8 cellular contexts compared by ENCODE assay signal in the genomic region with DNA sequence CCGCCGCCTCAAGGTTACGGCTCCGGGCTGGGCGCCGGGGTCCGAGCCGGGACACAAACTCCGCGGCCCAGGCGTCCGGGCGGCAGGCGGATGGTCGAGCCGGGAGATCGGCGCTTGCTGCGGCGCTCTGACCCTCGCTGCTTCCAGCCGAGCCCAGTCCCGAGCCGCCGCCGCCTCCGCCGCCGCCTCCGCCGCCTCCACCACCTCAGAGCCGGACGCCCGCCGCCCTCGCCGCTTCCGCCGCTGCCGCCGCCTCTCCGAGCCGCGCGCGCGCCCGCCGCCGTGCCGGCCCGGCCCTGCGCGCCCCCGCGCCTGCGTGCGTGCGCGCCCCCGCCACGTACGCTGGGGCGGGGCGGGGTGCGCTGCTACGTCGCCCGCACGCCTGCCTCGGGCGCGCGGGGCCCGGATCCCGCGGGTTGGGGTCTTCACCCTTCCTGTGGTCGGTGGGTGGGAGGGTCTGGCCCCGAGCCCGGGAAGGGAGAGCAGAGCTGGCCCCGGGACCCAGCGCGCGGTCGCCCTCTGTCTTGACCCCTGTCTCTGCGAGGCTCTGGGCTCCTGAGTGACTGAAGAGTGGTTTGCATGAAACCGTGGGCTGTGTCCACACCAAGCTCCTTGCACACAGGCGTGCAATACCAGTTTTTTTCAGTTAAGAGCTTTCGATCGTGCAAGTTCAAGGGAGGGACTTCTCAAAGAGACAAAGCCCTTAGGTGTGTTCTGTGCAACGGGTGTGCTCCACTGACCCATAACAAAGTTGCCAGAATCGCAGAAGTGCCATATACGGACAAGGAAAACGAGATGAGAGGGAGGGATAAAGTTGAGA. TPM values are rescaled to one million over a fixed set of nuclear protein-coding genes. Genes with fewer than 3 reads are reported as not detected.
DNase-seq lines count a peak whose midpoint lies in the region; ATAC-seq and TF ChIP-seq lines count a peak whose summit lies in the region.

Gene SMURF1, minus strand, starts transcription at position 256 of the 820 bp plus-strand sequence. CDS start 328 bp downstream, outside the sequence.

- in situ Hi-C loops in astrocyte of the cerebellum (cut with HindIII; ENCODE audit: low sequenced_read_pairs) = no loop called here

- H3K36me3 Mint-ChIP-seq in T-helper 17 cell (ENCODE audit: low read depth) = no peaks in the 10 kb centered on the region

- DNase-seq in GM06990 (ENCODE audit: extremely low read depth, insufficient read length) (peak; percentile 82), GOT3 (lab: John Stamatoyannopoulos, UW) (peak; percentile 35), M059J (ENCODE audit: low read depth) (peak; percentile 47), T-helper 17 cell (peak; percentile 73 to 78 (median 75)), astrocyte of the cerebellum (ENCODE audit: low read depth) (no peak), hippocampal formation (lab: John Stamatoyannopoulos, UW) (peak; percentile 49 to 51), retina (peak; percentile 86), OCI-M2 (lab: John Stamatoyannopoulos, UW; ENCODE audit: unreplicated experiment) (no peak)

- H3K4me1 Mint-ChIP-seq in T-helper 17 cell = peaks cover 30% of the 10 kb centered on the region

- TF ChIP-seq CTCF in GM06990 (IDR thresholded peaks at IDR 0.05; ENCODE audit: insufficient read depth, low read length, poor library complexity, severe bottlenecking) = no peak
- no peak for TF ChIP-seq CTCF in astrocyte of the cerebellum (IDR thresholded peaks at IDR 0.05; ENCODE audit: low read depth, low read length, missing control alignments)

- peaks cover 9% of the 10 kb centered on the region for H3K27me3 Mint-ChIP-seq in T-helper 17 cell

- H3K4me3 ChIP-seq in GM06990 (replicated peaks; ENCODE audit: low read depth, low read length) = peak within 1 kb of the TSS; percentile 78
- H3K4me3 ChIP-seq in astrocyte of the cerebellum (ENCODE audit: low read depth, low read length) = peak within 1 kb of the TSS; percentile 57

- H3K27me3 ChIP-seq in GM06990 (replicated peaks; ENCODE audit: control insufficient read depth, insufficient read depth, low read length) = no peaks in the 10 kb centered on the region

- H3K9me3 ChIP-seq in T-helper 17 cell (ENCODE audit: control insufficient read depth, low read length, poor library complexity, severe bottlenecking) = no peaks in the 10 kb centered on the region

- H3K4me3 Mint-ChIP-seq in T-helper 17 cell = peak within 1 kb of the TSS; percentile 95

- ATAC-seq in T-helper 17 cell = peak; percentile 62

- H3K27ac Mint-ChIP-seq in T-helper 17 cell = peak within 1 kb of the TSS; percentile 96

- no peaks in the 10 kb centered on the region for H3K36me3 ChIP-seq in GM06990 (ENCODE audit: control insufficient read depth, insufficient read depth, low read length)

RNA-seq across cellular contexts. Expression of gene SMURF1, which starts in this region (rescaled TPM):
- 12.7 and 21.1 TPM in 2 replicates for total RNA-seq in M059J (2014; rRNA removed; shearing (Covaris generic))
- 10 to 100 TPM; 30.8 to 39.8 TPM for total RNA-seq in T-helper 17 cell

Comparison
In these comparisons a context has a peak if more than half of its experiments do, and no peak if none do; other contexts are left out.
1. DNase-seq: peak in GM06990 (single experiment), GOT3 (single experiment), M059J (single experiment), T-helper 17 cell (3 of 3), hippocampal formation (2 of 2) and retina (single experiment); none in astrocyte of the cerebellum (single experiment) and OCI-M2 (single experiment).